Comparison of ENCODE assay signal across 8 cellular contexts in genomic region chr1:1891349-1892078, GRCh38. TPM values are rescaled to one million over a fixed set of nuclear protein-coding genes. Genes with fewer than 3 reads are reported as not detected.
A peak's percentile ranks its signal among the peaks of the same experiment; 100 is the strongest.
DNase-seq lines count a peak whose midpoint lies in the region; ATAC-seq and TF ChIP-seq lines count a peak whose summit lies in the region.

No MANE protein-coding gene starts in this region.

- peaks cover 37% of the 10 kb centered on the region for H3K4me1 ChIP-seq in OCI-LY3 (ENCODE audit: low read length)
- peaks cover 5 to 53% (median 50%) of the 10 kb centered on the region in 5 donors for H3K4me1 ChIP-seq in subcutaneous abdominal adipose tissue (ENCODE audit: control insufficient read depth in 5 of 5, insufficient read depth in 5 of 5, low read length in 5 of 5)

- H3K27ac ChIP-seq in OCI-LY3 (ENCODE audit: low read length) (peak overlapping the region; percentile 41; the same call in 1 of the 2 replicates), subcutaneous abdominal adipose tissue (ENCODE audit: low read depth, low read length) (peak overlapping the region; percentile 65)

- H3K36me3 Mint-ChIP-seq in neural crest cell (ENCODE audit: low read depth): no peaks in the 10 kb centered on the region

- H4K20me1 ChIP-seq in OCI-LY3 (ENCODE audit: insufficient read depth, low read length): peaks cover 34% of the 10 kb centered on the region

- TF ChIP-seq CTCF in OCI-LY3 (IDR thresholded peaks at IDR 0.05; ENCODE audit: low read depth, low read length) (no peak), fibroblast of the aortic adventitia (IDR thresholded peaks at IDR 0.05; ENCODE audit: insufficient read depth, low read length) (no peak), neural crest cell (conservative IDR thresholded peaks at IDR 0.05) (no peak)

- H3K27ac Mint-ChIP-seq in neural crest cell (ENCODE audit: unreplicated experiment): peak overlapping the region; percentile 12

- peak overlapping the region; percentile 48; the same call in 1 of the 2 replicates for H2AFZ ChIP-seq in OCI-LY3 (ENCODE audit: low read depth, low read length)

- peaks cover 13% of the 10 kb centered on the region for H3K36me3 ChIP-seq in OCI-LY3 (replicated peaks; ENCODE audit: low read depth, low read length)
- no peaks in the 10 kb centered on the region for H3K36me3 ChIP-seq in subcutaneous abdominal adipose tissue (ENCODE audit: control insufficient read depth in 5 of 5, insufficient read depth in 5 of 5, low read length in 5 of 5)

- peak overlapping the region; percentile 92 for H3K9ac ChIP-seq in OCI-LY3 (ENCODE audit: low read length)
- H3K9ac ChIP-seq in subcutaneous abdominal adipose tissue (ENCODE audit: low read length in 5 of 5): peak overlapping the region in 4 of 5 donors; percentile 65 to 86 (median 75)

- H3K79me2 ChIP-seq in OCI-LY3 (ENCODE audit: low read length): peaks cover 49% of the 10 kb centered on the region

- peaks cover 21% of the 10 kb centered on the region for H3K27me3 ChIP-seq in OCI-LY3 (ENCODE audit: low read depth, low read length)
- H3K27me3 ChIP-seq in subcutaneous abdominal adipose tissue (ENCODE audit: control insufficient read depth in 5 of 5, insufficient read depth in 4 of 5, low read length in 5 of 5): peaks cover 0 to 10% (median 5%) of the 10 kb centered on the region in 5 donors

- H3K4me3 ChIP-seq in OCI-LY3 (ENCODE audit: low read length) (peak overlapping the region; percentile 93), fibroblast of the aortic adventitia (ENCODE audit: low read depth, low read length) (peak overlapping the region; percentile 83), subcutaneous abdominal adipose tissue (ENCODE audit: low read depth in 1 of 5, low read length in 5 of 5) (peak overlapping the region; percentile 64 to 89 (median 73))

- DNase-seq in DMS53 (lab: John Stamatoyannopoulos, UW) (peak; percentile 73), DMS53 treated with DMSO at 0.1 percent for 48 hours (lab: John Stamatoyannopoulos, UW; ENCODE audit: unreplicated experiment) (no peak), fibroblast of the aortic adventitia (ENCODE audit: low read depth) (peak; percentile 44), neural crest cell (ENCODE audit: low read depth, low spot score) (peak; percentile 50)
- peak; percentile 48 to 69 for DNase-seq in activated T-helper 1 cell treated with anti-CD3 and anti-CD28 coated beads, Interleukin-2, amount 50 U/mL, for 16 hours (ENCODE audit: low read depth in 1 of 2, low spot score in 1 of 2)

- peak; percentile 20 for ATAC-seq in HG03196 (IDR thresholded peaks at IDR 0.05; ENCODE audit: unreplicated experiment)

- no peaks in the 10 kb centered on the region for H3K9me3 Mint-ChIP-seq in neural crest cell

- H3K9me3 ChIP-seq in OCI-LY3 (ENCODE audit: insufficient read depth, low read length): no peaks in the 10 kb centered on the region
- no peaks in the 10 kb centered on the region for H3K9me3 ChIP-seq in subcutaneous abdominal adipose tissue (ENCODE audit: control insufficient read depth in 5 of 5, low read length in 5 of 5)

- peaks cover 11% of the 10 kb centered on the region for H3K27me3 Mint-ChIP-seq in neural crest cell (ENCODE audit: low read depth)

- peak overlapping the region; percentile 99 for H3K4me2 ChIP-seq in OCI-LY3 (ENCODE audit: low read length)

- peaks cover 35% of the 10 kb centered on the region for H3K4me1 Mint-ChIP-seq in neural crest cell

- peak overlapping the region; percentile 92 for H3K4me3 Mint-ChIP-seq in neural crest cell

RNA-seq across cellular contexts. Expression of gene GNB1, which starts 0.6 kb away (rescaled TPM):
- total RNA-seq in fibroblast of the aortic adventitia (ENCODE audit: low replicate concordance): 71.6 and 108 TPM in 2 replicates
- 470 and 474 TPM in 2 replicates for total RNA-seq in neural crest cell

RNA-seq across cellular contexts. Expression of gene CALML6, which starts 23.5 kb away (rescaled TPM):
- 0.36 and 0.49 TPM in 2 replicates for total RNA-seq in fibroblast of the aortic adventitia (ENCODE audit: low replicate concordance)
- total RNA-seq in neural crest cell: 0.57 and 0.63 TPM in 2 replicates

RNA-seq across cellular contexts. Expression of gene TMEM52, which starts 27.6 kb away (rescaled TPM):
- total RNA-seq in fibroblast of the aortic adventitia (ENCODE audit: low replicate concordance) (0.72 TPM in 1 of 2 replicates, not detected in the other), neural crest cell (3.7 and 4.6 TPM in 2 replicates)
